ENCODE assay signal across 15 cellular contexts in genomic region chr7:56115852-56116538, GRCh38. TPM values are rescaled to one million over a fixed set of nuclear protein-coding genes. Genes with fewer than 3 reads are reported as not detected.
DNase-seq lines count a peak whose midpoint lies in the region; ATAC-seq and TF ChIP-seq lines count a peak whose summit lies in the region.
"Had no signal": no experiment of that assay in that cellular context is flagged by ENCODE, and none has a peak within 500 bp of the region (broad histone marks: within the 10 kb centered on the region; RNA-seq: fewer than 3 reads in every experiment).

A gene with protein sequence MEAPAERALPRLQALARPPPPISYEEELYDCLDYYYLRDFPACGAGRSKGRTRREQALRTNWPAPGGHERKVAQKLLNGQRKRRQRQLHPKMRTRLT (minus strand): TSS chr7:56116417. CDS start chr7:56116314, 103 bp downstream.

- no peak for TF ChIP-seq POLR2A in tibial nerve (IDR thresholded peaks at IDR 0.05)

- H3K27ac ChIP-seq in thoracic aorta (peak within 1 kb of the TSS in 1 of 2 donors; percentile 19), tibial nerve (no peak within 1 kb of the TSS), smooth muscle cell (ENCODE audit: low read depth) (no peak within 1 kb of the TSS)

- H3K9me3 ChIP-seq in thoracic aorta (no peaks in the 10 kb centered on the region), tibial nerve (no peaks in the 10 kb centered on the region), smooth muscle cell (replicated peaks; ENCODE audit: low read depth) (peaks cover 3% of the 10 kb centered on the region)

- H3K36me3 ChIP-seq in kidney epithelial cell (ENCODE audit: control insufficient read depth, insufficient read depth, low read length) (no peaks in the 10 kb centered on the region), thoracic aorta (no peaks in the 10 kb centered on the region), tibial nerve (no peaks in the 10 kb centered on the region), smooth muscle cell (ENCODE audit: low read depth) (no peaks in the 10 kb centered on the region)

- H3K4me3 ChIP-seq in kidney epithelial cell (ENCODE audit: low read depth, low read length) (peak within 1 kb of the TSS; percentile 27), thoracic aorta (peak within 1 kb of the TSS; percentile 68), tibial nerve (no peak within 1 kb of the TSS), smooth muscle cell (no peak within 1 kb of the TSS)

- TF ChIP-seq EP300 in tibial nerve (IDR thresholded peaks at IDR 0.05), result no peak

- H3K27me3 ChIP-seq in kidney epithelial cell (ENCODE audit: control insufficient read depth, insufficient read depth, low read length), result peaks cover 9% of the 10 kb centered on the region
- H3K27me3 ChIP-seq in thoracic aorta (replicated peaks; ENCODE audit: insufficient read depth), result no peaks in the 10 kb centered on the region
- H3K27me3 ChIP-seq in tibial nerve, result peaks cover 0 to 29% of the 10 kb centered on the region in 2 donors
- no peaks in the 10 kb centered on the region for H3K27me3 ChIP-seq in smooth muscle cell (ENCODE audit: low read depth)

- 5 to 9% methylated on average over 11 to 47 of the region's 65 CpGs for WGBS in tibial nerve, 2 donors
- 94% methylated on average over 53 of the region's 65 CpGs for WGBS in smooth muscle cell (ENCODE audit: low lambda C conversion rate)

- no peak within 1 kb of the TSS for H3K9ac ChIP-seq in smooth muscle cell (ENCODE audit: low read depth)

- H4K20me1 ChIP-seq in smooth muscle cell (ENCODE audit: low read depth), result no peaks in the 10 kb centered on the region

- H3K4me2 ChIP-seq in smooth muscle cell, result no peak within 1 kb of the TSS

- no peaks in the 10 kb centered on the region for H3K79me2 ChIP-seq in smooth muscle cell (ENCODE audit: low read depth)

- ATAC-seq in SK-N-SH treated with all-trans-retinoic acid at 6 μM for 48 hours (peak; percentile 40), thoracic aorta (ENCODE audit: insufficient number of reproducible peaks, low FRiP score, low read depth) (no peak)

- H2AFZ ChIP-seq in smooth muscle cell (ENCODE audit: low read depth), result no peak within 1 kb of the TSS

- peak; percentile 57 for DNase-seq in activated effector memory CD4-positive, alpha-beta T cell treated with anti-CD3 and anti-CD28 coated beads, Interleukin-2, amount 50 U/mL, for 16 hours
- DNase-seq in activated effector memory CD4-positive, alpha-beta T cell treated with Interleukin-2 at 50 U/mL for 16 hours, result no peak
- DNase-seq in kidney epithelial cell (ENCODE audit: low read depth) (no peak), thoracic aorta (ENCODE audit: low spot score) (no peak), NCI-H82 (lab: John Stamatoyannopoulos, UW) (no peak), tibial nerve (ENCODE audit: low spot score in 2 of 2) (no peak), smooth muscle cell (lab: John Stamatoyannopoulos, UW; ENCODE audit: unreplicated experiment) (no peak)
- DNase-seq: activated CD8-positive, alpha-beta memory T cell treated with anti-CD3 and anti-CD28 coated beads for 24 hours; DND-41; SIG-M5 had no signal

- H3K4me1 ChIP-seq in thoracic aorta (ENCODE audit: control insufficient read depth in 1 of 2, low read depth in 2 of 2) (no peaks in the 10 kb centered on the region), tibial nerve (peaks cover 0 to 7% (median 0%) of the 10 kb centered on the region in 4 donors), smooth muscle cell (ENCODE audit: low read depth) (no peaks in the 10 kb centered on the region)

- no peak for TF ChIP-seq CTCF in kidney epithelial cell (IDR thresholded peaks at IDR 0.05; ENCODE audit: insufficient read depth, low read length, poor library complexity, severe bottlenecking)
- no peak for TF ChIP-seq CTCF in thoracic aorta (IDR thresholded peaks at IDR 0.05)
- TF ChIP-seq CTCF in tibial nerve (IDR thresholded peaks at IDR 0.05), result no peak
- no peak for TF ChIP-seq CTCF in smooth muscle cell (IDR thresholded peaks at IDR 0.05; ENCODE audit: borderline replicate concordance, insufficient read depth, poor library complexity, severe bottlenecking)

- no peaks in the 10 kb centered on the region for H3F3A ChIP-seq in smooth muscle cell (ENCODE audit: low read depth)

TF ChIP-seq in SK-N-SH treated with all-trans-retinoic acid at 6 μM for 48 hours, 23 proteins besides CTCF, POLR2A, EP300 and RAD21:
- TF ChIP-seq ZFP30 (CRISPR knock-in tag; IDR thresholded peaks at IDR 0.05) (no peak), CREB5 (CRISPR knock-in tag; IDR thresholded peaks at IDR 0.05; ENCODE audit: low read depth) (no peak), RARB (CRISPR knock-in tag; IDR thresholded peaks at IDR 0.05) (no peak), ARNTL (CRISPR knock-in tag; IDR thresholded peaks at IDR 0.05; ENCODE audit: borderline replicate concordance, low read depth) (no peak), ZNF70 (CRISPR knock-in tag; IDR thresholded peaks at IDR 0.05) (no peak), ZC3H10 (CRISPR knock-in tag; IDR thresholded peaks at IDR 0.05) (no peak), ZNF565 (CRISPR knock-in tag; conservative IDR thresholded peaks at IDR 0.05; ENCODE audit: low read depth) (no peak)
- TF ChIP-seq, protein P1, sequence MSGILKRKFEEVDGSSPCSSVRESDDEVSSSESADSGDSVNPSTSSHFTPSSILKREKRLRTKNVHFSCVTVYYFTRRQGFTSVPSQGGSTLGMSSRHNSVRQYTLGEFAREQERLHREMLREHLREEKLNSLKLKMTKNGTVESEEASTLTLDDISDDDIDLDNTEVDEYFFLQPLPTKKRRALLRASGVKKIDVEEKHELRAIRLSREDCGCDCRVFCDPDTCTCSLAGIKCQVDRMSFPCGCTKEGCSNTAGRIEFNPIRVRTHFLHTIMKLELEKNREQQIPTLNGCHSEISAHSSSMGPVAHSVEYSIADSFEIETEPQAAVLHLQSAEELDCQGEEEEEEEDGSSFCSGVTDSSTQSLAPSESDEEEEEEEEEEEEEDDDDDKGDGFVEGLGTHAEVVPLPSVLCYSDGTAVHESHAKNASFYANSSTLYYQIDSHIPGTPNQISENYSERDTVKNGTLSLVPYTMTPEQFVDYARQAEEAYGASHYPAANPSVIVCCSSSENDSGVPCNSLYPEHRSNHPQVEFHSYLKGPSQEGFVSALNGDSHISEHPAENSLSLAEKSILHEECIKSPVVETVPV (CRISPR knock-in tag; IDR thresholded peaks at IDR 0.05), result no peak

RNA-seq across cellular contexts. Expression of the gene that starts here (rescaled TPM):
- total RNA-seq in kidney epithelial cell (1.5 TPM in 1 of 2 replicates, not detected in the other), thoracic aorta (1 to 10 TPM in 1 of 2 donors, not detected in 1; 1.1 TPM), tibial nerve (not detected), smooth muscle cell (not detected in 2 replicates)
- polyA plus RNA-seq in smooth muscle cell, result not detected in 2 replicates
- total RNA-seq: chondrocyte, mesothelial cell of epicardium, NCI-H460, osteoblast had no signal

Comparison
In these comparisons a context has a peak if more than half of its experiments do, and no peak if none do; other contexts are left out.
1. H3K4me3 ChIP-seq: peak in kidney epithelial cell (single experiment) and thoracic aorta (single experiment); none in tibial nerve (0 of 4) and smooth muscle cell (single experiment).